In the genomic region with DNA sequence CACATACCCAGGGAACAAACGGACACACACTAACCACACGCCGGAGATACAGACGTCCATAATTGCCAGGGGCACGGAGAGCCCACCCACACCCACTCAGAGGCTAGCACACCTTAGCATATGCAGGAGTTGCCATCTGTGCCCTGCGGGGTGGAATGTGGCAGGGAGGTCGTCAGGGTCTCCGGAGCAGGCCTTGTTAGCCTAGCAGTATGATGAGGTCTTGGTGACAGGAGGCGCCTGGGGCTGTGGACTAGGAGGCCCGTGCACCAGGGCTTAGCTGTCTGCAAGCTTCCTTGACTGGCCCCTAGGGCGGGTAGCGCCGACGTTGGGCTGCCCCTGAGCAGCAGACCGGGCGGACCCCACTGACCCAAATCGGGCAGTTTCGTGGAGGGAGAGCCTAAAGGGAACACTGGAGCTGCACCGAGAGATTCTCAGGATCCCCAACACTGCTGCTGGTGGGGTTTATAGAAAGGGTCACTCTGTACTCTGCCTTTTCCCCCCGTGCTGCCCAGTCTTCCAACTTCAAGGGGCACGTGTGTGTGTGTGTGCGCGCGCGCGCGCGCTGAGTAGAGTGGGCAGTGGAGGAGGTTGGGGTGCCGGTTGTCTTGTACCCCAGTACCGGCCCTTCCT, we compare ENCODE assay signal across 8 cellular contexts. TPM values are rescaled to one million over a fixed set of nuclear protein-coding genes. Genes with fewer than 3 reads are reported as not detected.
DNase-seq lines count a peak whose midpoint lies in the region; ATAC-seq, FAIRE-seq and TF ChIP-seq lines count a peak whose summit lies in the region.

No MANE protein-coding gene starts in this region.

- peak overlapping the region; percentile 34; the same call in 1 of the 2 replicates for H2AFZ ChIP-seq in OCI-LY7 (ENCODE audit: low read length)

- H3K9me3 ChIP-seq in OCI-LY7 (ENCODE audit: low read length) = no peaks in the 10 kb centered on the region
- H3K9me3 ChIP-seq in sigmoid colon = no peaks in the 10 kb centered on the region

- CTCF ChIA-PET in OCI-LY7 (lab: Charles Lee; ENCODE audit: unreplicated experiment) = interaction anchor here (0.5 to 4.5 kb wide), 7 partner anchors 12 to 921 kb away, joined by 3 to 32 read pairs (median 5); partner anchors contain the start of genes INHBE and SHMT2

- H3K27me3 ChIP-seq in sigmoid colon = peaks cover 66 to 94% (median 88%) of the 10 kb centered on the region in 3 donors

- no peak for TF ChIP-seq EP300 in sigmoid colon (IDR thresholded peaks at IDR 0.05)

- H4K20me1 ChIP-seq in OCI-LY7 (ENCODE audit: insufficient read depth, low read length) = no peaks in the 10 kb centered on the region

- no peaks in the 10 kb centered on the region for H3K9me2 ChIP-seq in OCI-LY7 (ENCODE audit: insufficient read depth, low read length)

- H3K4me3 ChIP-seq in OCI-LY7 (ENCODE audit: low read depth, low read length, poor library complexity, severe bottlenecking) (peak overlapping the region; percentile 74), sigmoid colon (peak overlapping the region in 1 of 4 donors; percentile 50)

- TF ChIP-seq POLR2A in sigmoid colon (IDR thresholded peaks at IDR 0.05) = no peak

- H3K27ac ChIP-seq in OCI-LY7 (ENCODE audit: low read depth, low read length, poor library complexity, severe bottlenecking) = peak overlapping the region; percentile 92
- no peak overlapping the region for H3K27ac ChIP-seq in sigmoid colon

- peak overlapping the region; percentile 99 for H3K4me2 ChIP-seq in OCI-LY7 (ENCODE audit: low read length)

- no peak for FAIRE-seq in frontal cortex (lab: Jason Lieb, UNC)

- H3K36me3 ChIP-seq in OCI-LY7 (ENCODE audit: insufficient read depth, low read length) (0 out of 2 replicates have a peak, but pooled peaks cover under 1% of the 10 kb centered on the region), sigmoid colon (no peaks in the 10 kb centered on the region)

- peak; percentile 66 for DNase-seq in activated effector memory CD4-positive, alpha-beta T cell treated with anti-CD3 and anti-CD28 coated beads, Interleukin-2, amount 50 U/mL, for 16 hours
- no peak for DNase-seq in activated effector memory CD4-positive, alpha-beta T cell treated with Interleukin-2 at 50 U/mL for 16 hours
- peak; percentile 64 for DNase-seq in OCI-LY7 (ENCODE audit: low spot score)
- DNase-seq in ecto neural progenitor cell (ENCODE audit: low spot score) = peak; percentile 83
- peak; percentile 63 for DNase-seq in sigmoid colon
- no peak for DNase-seq in frontal cortex (ENCODE audit: low spot score in 2 of 2)
- no peak for DNase-seq in sciatic nerve (ENCODE audit: low spot score)

- H3K79me2 ChIP-seq in OCI-LY7 (ENCODE audit: insufficient read depth, low read depth, low read length) = no peaks in the 10 kb centered on the region

- peaks cover 49% of the 10 kb centered on the region for H3K4me1 ChIP-seq in OCI-LY7 (ENCODE audit: insufficient read depth, low read length, poor library complexity, severe bottlenecking)
- peaks cover 0 to 67% (median 58%) of the 10 kb centered on the region in 4 donors for H3K4me1 ChIP-seq in sigmoid colon

- POLR2A ChIA-PET in OCI-LY7 (lab: Charles Lee) = interaction anchor here (0.6 to 7.3 kb wide), 6 partner anchors 9 to 238 kb away, joined by 3 to 69 read pairs (median 11); partner anchors contain the start of gene SHMT2

- 10 to 13% methylated on average over 30 of the region's 30 CpGs for WGBS in sigmoid colon, 2 donors

- BruUV-seq in OCI-LY7 (replicated peaks; lab: Mats Ljungman, UMichigan) = no TSS peak

- no peak for ATAC-seq in sciatic nerve
- no peak for ATAC-seq in HG03439 (IDR thresholded peaks at IDR 0.05; ENCODE audit: unreplicated experiment)

- TF ChIP-seq CTCF in OCI-LY7 (conservative IDR thresholded peaks at IDR 0.05; ENCODE audit: low read length) = no peak
- no peak for TF ChIP-seq CTCF in sigmoid colon (IDR thresholded peaks at IDR 0.05)

- intact Hi-C loops in OCI-LY7 (cut with micrococcal nuclease; ENCODE audit: unreplicated experiment) = loop anchor here (2.0 to 5.0 kb wide), 5 partner anchors 129 to 511 kb away; partner anchors contain the start of genes CDK4, DDIT3 and STAT6
- intact Hi-C loops in sigmoid colon (cut with DNase I) = no loop called here
- intact Hi-C loops in sciatic nerve (cut with DNase I) = no loop called here

RNA-seq across cellular contexts. Expression of gene STAC3, which starts 9.9 kb away (rescaled TPM):
- total RNA-seq in OCI-LY7 (2014; rRNA removed; shearing (Covaris generic)) = 1.4 and 2.5 TPM in 2 replicates
- total RNA-seq in OCI-LY7 (2022) (6.8 and 7.7 TPM in 2 replicates), sigmoid colon (1 to 10 TPM in 3 of 4 donors, under 1 TPM in 1; 0.41 to 2.8 (median 1.8) TPM), frontal cortex (1.6 TPM), sciatic nerve (1.9 TPM)
- polyA plus RNA-seq in sigmoid colon = 1 to 10 TPM; 1.2 to 4.6 (median 1.8) TPM

RNA-seq across cellular contexts. Expression of gene SHMT2, which starts 11.5 kb away (rescaled TPM):
- total RNA-seq in OCI-LY7 (2014; rRNA removed; shearing (Covaris generic)) = 394 and 400 TPM in 2 replicates
- total RNA-seq in OCI-LY7 (2022) = 415 and 438 TPM in 2 replicates
- 10 to 100 TPM; 24.6 to 52.2 (median 34.5) TPM for total RNA-seq in sigmoid colon
- 100 to 1,000 TPM in 1 of 3 donors, 10 to 100 TPM in 2; 26.6 to 100 (median 29.4) TPM for polyA plus RNA-seq in sigmoid colon
- total RNA-seq in frontal cortex = 28.9 TPM
- total RNA-seq in sciatic nerve = 41.9 TPM

RNA-seq across cellular contexts. Expression of gene NXPH4, which starts 24.4 kb away (rescaled TPM):
- total RNA-seq in OCI-LY7 (2014; rRNA removed; shearing (Covaris generic)) = 4.7 and 5.3 TPM in 2 replicates
- total RNA-seq in OCI-LY7 (2022) (9.8 and 10.5 TPM in 2 replicates), sigmoid colon (not detected), frontal cortex (0.82 TPM), sciatic nerve (0.27 TPM)
- polyA plus RNA-seq in sigmoid colon = under 1 TPM in 1 of 3 donors, not detected in 2; 0.13 TPM

Comparison
In these comparisons a context has a peak if more than half of its experiments do, and no peak if none do; other contexts are left out.
1. DNase-seq: peak in activated effector memory CD4-positive, alpha-beta T cell treated with anti-CD3 and anti-CD28 coated beads, Interleukin-2, amount 50 U/mL, for 16 hours (single experiment), OCI-LY7 (single experiment), ecto neural progenitor cell (single experiment) and sigmoid colon (single experiment); none in activated effector memory CD4-positive, alpha-beta T cell treated with Interleukin-2 at 50 U/mL for 16 hours (single experiment), frontal cortex (0 of 2) and sciatic nerve (single experiment).